8 cellular contexts compared by ENCODE assay signal in the genomic region with DNA sequence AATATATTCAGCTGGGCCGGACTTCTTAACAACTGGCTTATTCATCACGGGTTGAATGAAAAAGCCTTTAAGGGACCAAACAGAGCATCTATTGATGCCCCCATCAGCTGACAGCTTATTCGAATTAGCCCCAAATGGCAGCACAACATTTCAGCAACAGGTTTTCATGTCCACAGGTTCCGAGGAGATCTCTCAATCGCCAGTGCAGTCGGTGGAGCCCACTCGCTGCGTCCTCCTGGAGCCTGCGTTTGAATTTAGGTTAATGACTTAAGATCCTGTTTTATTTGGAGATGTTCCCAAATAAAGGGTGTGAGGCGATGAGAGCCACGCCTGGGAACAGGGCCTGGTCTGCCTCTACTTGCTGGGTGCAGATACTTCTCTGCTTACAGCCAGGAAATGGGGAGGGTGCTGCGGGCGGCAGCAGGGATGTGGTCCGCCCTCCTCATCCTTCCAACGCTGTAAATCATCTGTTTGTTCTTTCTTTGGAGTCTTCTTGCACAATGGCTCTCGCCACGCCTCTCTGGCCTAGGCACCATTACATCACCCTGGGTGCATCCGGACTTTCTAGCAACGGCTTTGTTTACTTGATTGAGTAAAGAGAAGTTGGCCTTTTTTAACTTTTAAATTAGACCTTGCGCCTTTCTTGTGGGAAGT. TPM values are rescaled to one million over a fixed set of nuclear protein-coding genes. Genes with fewer than 3 reads are reported as not detected.
DNase-seq lines count a peak whose midpoint lies in the region; ATAC-seq and TF ChIP-seq lines count a peak whose summit lies in the region.

No MANE protein-coding gene starts in this region.

- no peaks in the 10 kb centered on the region for H3K27me3 Mint-ChIP-seq in activated CD4-positive, alpha-beta T cell treated with anti-CD3 and anti-CD28 coated beads, Interleukin-2, amount 10 ng/mL, durations not matched to agents 24 days and 14 days

- H3K4me1 Mint-ChIP-seq in activated CD4-positive, alpha-beta T cell treated with anti-CD3 and anti-CD28 coated beads, Interleukin-2, amount 10 ng/mL, durations not matched to agents 24 days and 14 days: peaks cover 47% of the 10 kb centered on the region

- ATAC-seq in lower lobe of right lung (peak; percentile 96), GM18519 (IDR thresholded peaks at IDR 0.05; ENCODE audit: low FRiP score, unreplicated experiment) (no peak), HG03565 (IDR thresholded peaks at IDR 0.05; ENCODE audit: unreplicated experiment) (no peak)

- H3K9me3 ChIP-seq in lower lobe of right lung: no peaks in the 10 kb centered on the region

- intact Hi-C loops in activated CD4-positive, alpha-beta T cell treated with anti-CD3 and anti-CD28 coated beads, Interleukin-2, amount 10 ng/mL, durations not matched to agents 24 days and 14 days (cut with micrococcal nuclease): loop anchor here (2.0 kb wide), 1 partner anchor 22 kb away; the partner anchor contains the start of gene NDE1
- intact Hi-C loops in lower lobe of right lung (cut with DNase I): no loop called here

- H3K27ac ChIP-seq in coronary artery: peak overlapping the region; percentile 50 to 84
- peak overlapping the region; percentile 90 for H3K27ac ChIP-seq in lower lobe of right lung

- TF ChIP-seq CTCF in AG09319 (IDR thresholded peaks at IDR 0.05; ENCODE audit: low read depth, low read length): no peak
- no peak for TF ChIP-seq CTCF in coronary artery (IDR thresholded peaks at IDR 0.05)
- TF ChIP-seq CTCF in lower lobe of right lung (IDR thresholded peaks at IDR 0.05): no peak

- H3K36me3 ChIP-seq in lower lobe of right lung: peaks cover 31% of the 10 kb centered on the region

- H3K27ac Mint-ChIP-seq in activated CD4-positive, alpha-beta T cell treated with anti-CD3 and anti-CD28 coated beads, Interleukin-2, amount 10 ng/mL, durations not matched to agents 24 days and 14 days: peak overlapping the region; percentile 90

- peaks cover 25% of the 10 kb centered on the region for H3K4me1 ChIP-seq in lower lobe of right lung

- no peaks in the 10 kb centered on the region for H3K27me3 ChIP-seq in lower lobe of right lung (ENCODE audit: low read depth)

- peak overlapping the region; percentile 53 for H3K4me3 ChIP-seq in coronary artery
- peak overlapping the region; percentile 12 for H3K4me3 ChIP-seq in lower lobe of right lung

- peak overlapping the region; percentile 66 for H3K4me3 Mint-ChIP-seq in activated CD4-positive, alpha-beta T cell treated with anti-CD3 and anti-CD28 coated beads, Interleukin-2, amount 10 ng/mL, durations not matched to agents 24 days and 14 days

- DNase-seq in AG09319 (ENCODE audit: extremely low read depth, low read depth): peak; percentile 94
- peak; percentile 99 for DNase-seq in MV-4-11 (lab: John Stamatoyannopoulos, UW)
- peak; percentile 96 for DNase-seq in activated CD4-positive, alpha-beta T cell treated with anti-CD3 and anti-CD28 coated beads, Interleukin-2, amount 10 ng/mL, durations not matched to agents 24 days and 14 days
- peak; percentile 93 for DNase-seq in coronary artery (ENCODE audit: low spot score)
- DNase-seq in lower lobe of right lung: peak; percentile 92
- peak; percentile 56 for DNase-seq in stimulated activated CD4-positive, alpha-beta T cell treated with anti-CD3 and anti-CD28 coated beads, Interleukin-4, amount 100 ng/mL, for 24 hours

- H3K36me3 Mint-ChIP-seq in activated CD4-positive, alpha-beta T cell treated with anti-CD3 and anti-CD28 coated beads, Interleukin-2, amount 10 ng/mL, durations not matched to agents 24 days and 14 days (ENCODE audit: low read depth): peaks cover 48% of the 10 kb centered on the region

- H3K9me3 Mint-ChIP-seq in activated CD4-positive, alpha-beta T cell treated with anti-CD3 and anti-CD28 coated beads, Interleukin-2, amount 10 ng/mL, durations not matched to agents 24 days and 14 days: no peaks in the 10 kb centered on the region

RNA-seq across cellular contexts. Expression of gene NDE1, which starts 22.6 kb away (rescaled TPM):
- total RNA-seq in activated CD4-positive, alpha-beta T cell treated with anti-CD3 and anti-CD28 coated beads, Interleukin-2, amount 10 ng/mL, durations not matched to agents 24 days and 14 days: 85.4 and 85.8 TPM in 2 replicates
- 35.3 TPM for total RNA-seq in lower lobe of right lung

RNA-seq across cellular contexts. Expression of gene MARF1, which starts 29.7 kb away (rescaled TPM):
- 55.6 and 56.2 TPM in 2 replicates for total RNA-seq in activated CD4-positive, alpha-beta T cell treated with anti-CD3 and anti-CD28 coated beads, Interleukin-2, amount 10 ng/mL, durations not matched to agents 24 days and 14 days
- total RNA-seq in lower lobe of right lung: 111 TPM

Comparison
In these comparisons a context has a peak if more than half of its experiments do, and no peak if none do; other contexts are left out.
1. ATAC-seq: peak in lower lobe of right lung (2 of 2); none in GM18519 (single experiment) and HG03565 (single experiment).
2. Peak in every context shown above with its lines, with median percentiles within 50 percentile points of each other: DNase-seq.